In the genomic region with DNA sequence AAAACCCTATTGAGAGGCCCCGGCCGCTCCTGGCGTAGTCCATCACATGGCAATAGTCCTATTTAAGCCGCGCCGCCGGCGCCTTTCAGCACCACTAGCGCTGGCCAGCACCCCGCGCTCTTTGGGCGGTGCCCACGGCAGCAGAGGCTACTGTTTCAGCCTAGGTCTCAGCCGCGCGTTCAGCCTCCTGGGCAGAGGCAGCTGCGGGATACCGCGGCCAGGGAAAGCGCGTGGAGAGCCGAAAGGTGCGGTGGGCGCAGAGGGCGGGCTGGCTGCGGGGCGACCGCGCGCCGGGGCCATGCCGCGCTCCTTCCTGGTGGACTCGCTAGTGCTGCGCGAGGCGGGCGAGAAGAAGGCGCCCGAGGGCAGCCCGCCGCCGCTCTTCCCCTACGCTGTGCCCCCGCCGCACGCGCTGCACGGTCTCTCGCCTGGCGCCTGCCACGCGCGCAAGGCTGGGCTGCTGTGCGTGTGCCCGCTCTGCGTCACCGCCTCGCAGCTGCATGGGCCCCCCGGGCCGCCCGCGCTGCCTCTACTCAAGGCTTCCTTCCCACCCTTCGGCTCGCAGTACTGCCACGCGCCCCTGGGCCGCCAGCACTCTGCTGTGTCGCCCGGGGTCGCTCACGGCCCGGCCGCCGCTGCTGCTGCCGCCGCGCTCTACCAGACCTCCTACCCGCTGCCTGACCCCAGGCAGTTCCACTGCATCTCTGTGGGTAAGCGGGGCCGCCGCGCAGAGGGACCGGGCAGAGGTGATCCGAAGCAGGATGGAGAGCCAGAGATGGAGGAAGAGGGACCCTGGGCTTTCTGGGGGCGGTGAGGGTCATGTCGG, we compare ENCODE assay signal across 1 cellular context.
TF ChIP-seq lines count a peak whose summit lies in the region.

A gene (plus strand): TSS at position 91 of the 826 bp plus-strand sequence. CDS start 208 bp downstream, at position 299.

TF ChIP-seq in HepG2, 621 proteins besides CTCF, POLR2A, EP300 and RAD21 (continued from another document and continues in another):
- TF ChIP-seq MED1 (CRISPR knock-in tag; IDR thresholded peaks at IDR 0.05) (0 out of 2 replicates have a peak, but pooled peaks have one; percentile 14), KDM3A (CRISPR knock-in tag; IDR thresholded peaks at IDR 0.05; ENCODE audit: low read depth) (no peak), FOXA3 (CRISPR knock-in tag; IDR thresholded peaks at IDR 0.05) (no peak), SALL1 (CRISPR knock-in tag; IDR thresholded peaks at IDR 0.05) (peak; percentile 79), ZNF678 (CRISPR knock-in tag; IDR thresholded peaks at IDR 0.05) (no peak), SMARCE1 (IDR thresholded peaks at IDR 0.05; ENCODE audit: borderline replicate concordance) (no peak), LCORL (IDR thresholded peaks at IDR 0.05) (no peak), LCORL (CRISPR knock-in tag; IDR thresholded peaks at IDR 0.05) (no peak), SP5 (CRISPR knock-in tag; IDR thresholded peaks at IDR 0.05; ENCODE audit: borderline replicate concordance, low read depth) (no peak), SMAD1 (CRISPR knock-in tag; IDR thresholded peaks at IDR 0.05; ENCODE audit: borderline replicate concordance, low read depth) (no peak), SOX6 (IDR thresholded peaks at IDR 0.05) (no peak), SOX6 (CRISPR knock-in tag; IDR thresholded peaks at IDR 0.05) (no peak), ZNF563 (CRISPR knock-in tag; IDR thresholded peaks at IDR 0.05) (peak; percentile 34; the same call in 1 of the 2 replicates), ZNF382 (CRISPR knock-in tag; IDR thresholded peaks at IDR 0.05; ENCODE audit: borderline replicate concordance) (no peak), MXD4 (CRISPR knock-in tag; IDR thresholded peaks at IDR 0.05) (no peak), ZFX (CRISPR knock-in tag; IDR thresholded peaks at IDR 0.05; ENCODE audit: low read depth) (no peak), EHMT2 (IDR thresholded peaks at IDR 0.05; ENCODE audit: borderline replicate concordance, low read depth, low read length) (peak; percentile 63; the same call in 1 of the 2 replicates), ZSCAN30 (CRISPR knock-in tag; IDR thresholded peaks at IDR 0.05) (no peak), NFKB2 (CRISPR knock-in tag; IDR thresholded peaks at IDR 0.05; ENCODE audit: borderline replicate concordance) (no peak), BHLHE40 (IDR thresholded peaks at IDR 0.05; ENCODE audit: low read length) (no peak), SOX5 (CRISPR knock-in tag; IDR thresholded peaks at IDR 0.05; ENCODE audit: borderline replicate concordance) (peak; percentile 13; the same call in 1 of the 2 replicates), MIXL1 (CRISPR knock-in tag; IDR thresholded peaks at IDR 0.05) (no peak), NAIF1 (CRISPR knock-in tag; IDR thresholded peaks at IDR 0.05; ENCODE audit: borderline replicate concordance) (no peak), RXRB (CRISPR knock-in tag; IDR thresholded peaks at IDR 0.05; ENCODE audit: borderline replicate concordance) (0 out of 2 replicates have a peak, but pooled peaks have one; percentile 18), MTF1 (CRISPR knock-in tag; IDR thresholded peaks at IDR 0.05) (no peak), ATAD3A (CRISPR knock-in tag; IDR thresholded peaks at IDR 0.05) (no peak), ISL2 (CRISPR knock-in tag; IDR thresholded peaks at IDR 0.05) (no peak), POLR2AphosphoS5 (IDR thresholded peaks at IDR 0.05; ENCODE audit: low read depth, low read length) (no peak), ETV6 (CRISPR knock-in tag; conservative IDR thresholded peaks at IDR 0.05) (0 out of 2 replicates have a peak, but pooled peaks have one; percentile 55), ZNF121 (CRISPR knock-in tag; IDR thresholded peaks at IDR 0.05) (no peak), ZFP41 (CRISPR knock-in tag; IDR thresholded peaks at IDR 0.05; ENCODE audit: borderline replicate concordance) (no peak), ZNF547 (CRISPR knock-in tag; IDR thresholded peaks at IDR 0.05) (no peak), ARNT (IDR thresholded peaks at IDR 0.05) (no peak), ARHGAP35 (CRISPR knock-in tag; IDR thresholded peaks at IDR 0.05; ENCODE audit: borderline replicate concordance) (no peak), RFXANK (CRISPR knock-in tag; IDR thresholded peaks at IDR 0.05) (no peak), REL (CRISPR knock-in tag; conservative IDR thresholded peaks at IDR 0.05) (no peak)
- TF ChIP-seq, protein P1, sequence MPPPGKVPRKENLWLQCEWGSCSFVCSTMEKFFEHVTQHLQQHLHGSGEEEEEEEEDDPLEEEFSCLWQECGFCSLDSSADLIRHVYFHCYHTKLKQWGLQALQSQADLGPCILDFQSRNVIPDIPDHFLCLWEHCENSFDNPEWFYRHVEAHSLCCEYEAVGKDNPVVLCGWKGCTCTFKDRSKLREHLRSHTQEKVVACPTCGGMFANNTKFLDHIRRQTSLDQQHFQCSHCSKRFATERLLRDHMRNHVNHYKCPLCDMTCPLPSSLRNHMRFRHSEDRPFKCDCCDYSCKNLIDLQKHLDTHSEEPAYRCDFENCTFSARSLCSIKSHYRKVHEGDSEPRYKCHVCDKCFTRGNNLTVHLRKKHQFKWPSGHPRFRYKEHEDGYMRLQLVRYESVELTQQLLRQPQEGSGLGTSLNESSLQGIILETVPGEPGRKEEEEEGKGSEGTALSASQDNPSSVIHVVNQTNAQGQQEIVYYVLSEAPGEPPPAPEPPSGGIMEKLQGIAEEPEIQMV (CRISPR knock-in tag; IDR thresholded peaks at IDR 0.05; ENCODE audit: low read depth) = no peak
- TF ChIP-seq, protein P2, sequence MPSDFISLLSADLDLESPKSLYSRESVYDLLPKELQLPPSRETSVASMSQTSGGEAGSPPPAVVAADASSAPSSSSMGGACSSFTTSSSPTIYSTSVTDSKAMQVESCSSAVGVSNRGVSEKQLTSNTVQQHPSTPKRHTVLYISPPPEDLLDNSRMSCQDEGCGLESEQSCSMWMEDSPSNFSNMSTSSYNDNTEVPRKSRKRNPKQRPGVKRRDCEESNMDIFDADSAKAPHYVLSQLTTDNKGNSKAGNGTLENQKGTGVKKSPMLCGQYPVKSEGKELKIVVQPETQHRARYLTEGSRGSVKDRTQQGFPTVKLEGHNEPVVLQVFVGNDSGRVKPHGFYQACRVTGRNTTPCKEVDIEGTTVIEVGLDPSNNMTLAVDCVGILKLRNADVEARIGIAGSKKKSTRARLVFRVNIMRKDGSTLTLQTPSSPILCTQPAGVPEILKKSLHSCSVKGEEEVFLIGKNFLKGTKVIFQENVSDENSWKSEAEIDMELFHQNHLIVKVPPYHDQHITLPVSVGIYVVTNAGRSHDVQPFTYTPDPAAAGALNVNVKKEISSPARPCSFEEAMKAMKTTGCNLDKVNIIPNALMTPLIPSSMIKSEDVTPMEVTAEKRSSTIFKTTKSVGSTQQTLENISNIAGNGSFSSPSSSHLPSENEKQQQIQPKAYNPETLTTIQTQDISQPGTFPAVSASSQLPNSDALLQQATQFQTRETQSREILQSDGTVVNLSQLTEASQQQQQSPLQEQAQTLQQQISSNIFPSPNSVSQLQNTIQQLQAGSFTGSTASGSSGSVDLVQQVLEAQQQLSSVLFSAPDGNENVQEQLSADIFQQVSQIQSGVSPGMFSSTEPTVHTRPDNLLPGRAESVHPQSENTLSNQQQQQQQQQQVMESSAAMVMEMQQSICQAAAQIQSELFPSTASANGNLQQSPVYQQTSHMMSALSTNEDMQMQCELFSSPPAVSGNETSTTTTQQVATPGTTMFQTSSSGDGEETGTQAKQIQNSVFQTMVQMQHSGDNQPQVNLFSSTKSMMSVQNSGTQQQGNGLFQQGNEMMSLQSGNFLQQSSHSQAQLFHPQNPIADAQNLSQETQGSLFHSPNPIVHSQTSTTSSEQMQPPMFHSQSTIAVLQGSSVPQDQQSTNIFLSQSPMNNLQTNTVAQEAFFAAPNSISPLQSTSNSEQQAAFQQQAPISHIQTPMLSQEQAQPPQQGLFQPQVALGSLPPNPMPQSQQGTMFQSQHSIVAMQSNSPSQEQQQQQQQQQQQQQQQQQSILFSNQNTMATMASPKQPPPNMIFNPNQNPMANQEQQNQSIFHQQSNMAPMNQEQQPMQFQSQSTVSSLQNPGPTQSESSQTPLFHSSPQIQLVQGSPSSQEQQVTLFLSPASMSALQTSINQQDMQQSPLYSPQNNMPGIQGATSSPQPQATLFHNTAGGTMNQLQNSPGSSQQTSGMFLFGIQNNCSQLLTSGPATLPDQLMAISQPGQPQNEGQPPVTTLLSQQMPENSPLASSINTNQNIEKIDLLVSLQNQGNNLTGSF (CRISPR knock-in tag; IDR thresholded peaks at IDR 0.05) = no peak
- TF ChIP-seq, protein P3, sequence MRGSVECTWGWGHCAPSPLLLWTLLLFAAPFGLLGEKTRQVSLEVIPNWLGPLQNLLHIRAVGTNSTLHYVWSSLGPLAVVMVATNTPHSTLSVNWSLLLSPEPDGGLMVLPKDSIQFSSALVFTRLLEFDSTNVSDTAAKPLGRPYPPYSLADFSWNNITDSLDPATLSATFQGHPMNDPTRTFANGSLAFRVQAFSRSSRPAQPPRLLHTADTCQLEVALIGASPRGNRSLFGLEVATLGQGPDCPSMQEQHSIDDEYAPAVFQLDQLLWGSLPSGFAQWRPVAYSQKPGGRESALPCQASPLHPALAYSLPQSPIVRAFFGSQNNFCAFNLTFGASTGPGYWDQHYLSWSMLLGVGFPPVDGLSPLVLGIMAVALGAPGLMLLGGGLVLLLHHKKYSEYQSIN (CRISPR knock-in tag; IDR thresholded peaks at IDR 0.05; ENCODE audit: borderline replicate concordance) = no peak
- TF ChIP-seq, protein P4, sequence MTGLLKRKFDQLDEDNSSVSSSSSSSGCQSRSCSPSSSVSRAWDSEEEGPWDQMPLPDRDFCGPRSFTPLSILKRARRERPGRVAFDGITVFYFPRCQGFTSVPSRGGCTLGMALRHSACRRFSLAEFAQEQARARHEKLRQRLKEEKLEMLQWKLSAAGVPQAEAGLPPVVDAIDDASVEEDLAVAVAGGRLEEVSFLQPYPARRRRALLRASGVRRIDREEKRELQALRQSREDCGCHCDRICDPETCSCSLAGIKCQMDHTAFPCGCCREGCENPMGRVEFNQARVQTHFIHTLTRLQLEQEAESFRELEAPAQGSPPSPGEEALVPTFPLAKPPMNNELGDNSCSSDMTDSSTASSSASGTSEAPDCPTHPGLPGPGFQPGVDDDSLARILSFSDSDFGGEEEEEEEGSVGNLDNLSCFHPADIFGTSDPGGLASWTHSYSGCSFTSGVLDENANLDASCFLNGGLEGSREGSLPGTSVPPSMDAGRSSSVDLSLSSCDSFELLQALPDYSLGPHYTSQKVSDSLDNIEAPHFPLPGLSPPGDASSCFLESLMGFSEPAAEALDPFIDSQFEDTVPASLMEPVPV (CRISPR knock-in tag; IDR thresholded peaks at IDR 0.05) = no peak
- TF ChIP-seq, protein P5, sequence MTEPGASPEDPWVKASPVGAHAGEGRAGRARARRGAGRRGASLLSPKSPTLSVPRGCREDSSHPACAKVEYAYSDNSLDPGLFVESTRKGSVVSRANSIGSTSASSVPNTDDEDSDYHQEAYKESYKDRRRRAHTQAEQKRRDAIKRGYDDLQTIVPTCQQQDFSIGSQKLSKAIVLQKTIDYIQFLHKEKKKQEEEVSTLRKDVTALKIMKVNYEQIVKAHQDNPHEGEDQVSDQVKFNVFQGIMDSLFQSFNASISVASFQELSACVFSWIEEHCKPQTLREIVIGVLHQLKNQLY (CRISPR knock-in tag; IDR thresholded peaks at IDR 0.05) = no peak
- TF ChIP-seq, protein P6, sequence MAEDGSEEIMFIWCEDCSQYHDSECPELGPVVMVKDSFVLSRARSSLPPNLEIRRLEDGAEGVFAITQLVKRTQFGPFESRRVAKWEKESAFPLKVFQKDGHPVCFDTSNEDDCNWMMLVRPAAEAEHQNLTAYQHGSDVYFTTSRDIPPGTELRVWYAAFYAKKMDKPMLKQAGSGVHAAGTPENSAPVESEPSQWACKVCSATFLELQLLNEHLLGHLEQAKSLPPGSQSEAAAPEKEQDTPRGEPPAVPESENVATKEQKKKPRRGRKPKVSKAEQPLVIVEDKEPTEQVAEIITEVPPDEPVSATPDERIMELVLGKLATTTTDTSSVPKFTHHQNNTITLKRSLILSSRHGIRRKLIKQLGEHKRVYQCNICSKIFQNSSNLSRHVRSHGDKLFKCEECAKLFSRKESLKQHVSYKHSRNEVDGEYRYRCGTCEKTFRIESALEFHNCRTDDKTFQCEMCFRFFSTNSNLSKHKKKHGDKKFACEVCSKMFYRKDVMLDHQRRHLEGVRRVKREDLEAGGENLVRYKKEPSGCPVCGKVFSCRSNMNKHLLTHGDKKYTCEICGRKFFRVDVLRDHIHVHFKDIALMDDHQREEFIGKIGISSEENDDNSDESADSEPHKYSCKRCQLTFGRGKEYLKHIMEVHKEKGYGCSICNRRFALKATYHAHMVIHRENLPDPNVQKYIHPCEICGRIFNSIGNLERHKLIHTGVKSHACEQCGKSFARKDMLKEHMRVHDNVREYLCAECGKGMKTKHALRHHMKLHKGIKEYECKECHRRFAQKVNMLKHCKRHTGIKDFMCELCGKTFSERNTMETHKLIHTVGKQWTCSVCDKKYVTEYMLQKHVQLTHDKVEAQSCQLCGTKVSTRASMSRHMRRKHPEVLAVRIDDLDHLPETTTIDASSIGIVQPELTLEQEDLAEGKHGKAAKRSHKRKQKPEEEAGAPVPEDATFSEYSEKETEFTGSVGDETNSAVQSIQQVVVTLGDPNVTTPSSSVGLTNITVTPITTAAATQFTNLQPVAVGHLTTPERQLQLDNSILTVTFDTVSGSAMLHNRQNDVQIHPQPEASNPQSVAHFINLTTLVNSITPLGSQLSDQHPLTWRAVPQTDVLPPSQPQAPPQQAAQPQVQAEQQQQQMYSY (CRISPR knock-in tag; IDR thresholded peaks at IDR 0.05) = no peak
- TF ChIP-seq, protein P7, sequence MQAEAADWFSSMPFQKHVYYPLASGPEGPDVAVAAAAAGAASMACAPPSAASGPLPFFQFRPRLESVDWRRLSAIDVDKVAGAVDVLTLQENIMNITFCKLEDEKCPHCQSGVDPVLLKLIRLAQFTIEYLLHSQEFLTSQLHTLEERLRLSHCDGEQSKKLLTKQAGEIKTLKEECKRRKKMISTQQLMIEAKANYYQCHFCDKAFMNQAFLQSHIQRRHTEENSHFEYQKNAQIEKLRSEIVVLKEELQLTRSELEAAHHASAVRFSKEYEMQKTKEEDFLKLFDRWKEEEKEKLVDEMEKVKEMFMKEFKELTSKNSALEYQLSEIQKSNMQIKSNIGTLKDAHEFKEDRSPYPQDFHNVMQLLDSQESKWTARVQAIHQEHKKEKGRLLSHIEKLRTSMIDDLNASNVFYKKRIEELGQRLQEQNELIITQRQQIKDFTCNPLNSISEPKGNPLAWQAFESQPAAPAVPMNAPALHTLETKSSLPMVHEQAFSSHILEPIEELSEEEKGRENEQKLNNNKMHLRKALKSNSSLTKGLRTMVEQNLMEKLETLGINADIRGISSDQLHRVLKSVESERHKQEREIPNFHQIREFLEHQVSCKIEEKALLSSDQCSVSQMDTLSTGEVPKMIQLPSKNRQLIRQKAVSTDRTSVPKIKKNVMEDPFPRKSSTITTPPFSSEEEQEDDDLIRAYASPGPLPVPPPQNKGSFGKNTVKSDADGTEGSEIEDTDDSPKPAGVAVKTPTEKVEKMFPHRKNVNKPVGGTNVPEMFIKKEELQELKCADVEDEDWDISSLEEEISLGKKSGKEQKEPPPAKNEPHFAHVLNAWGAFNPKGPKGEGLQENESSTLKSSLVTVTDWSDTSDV (CRISPR knock-in tag; IDR thresholded peaks at IDR 0.05) = no peak
- TF ChIP-seq, protein P8, sequence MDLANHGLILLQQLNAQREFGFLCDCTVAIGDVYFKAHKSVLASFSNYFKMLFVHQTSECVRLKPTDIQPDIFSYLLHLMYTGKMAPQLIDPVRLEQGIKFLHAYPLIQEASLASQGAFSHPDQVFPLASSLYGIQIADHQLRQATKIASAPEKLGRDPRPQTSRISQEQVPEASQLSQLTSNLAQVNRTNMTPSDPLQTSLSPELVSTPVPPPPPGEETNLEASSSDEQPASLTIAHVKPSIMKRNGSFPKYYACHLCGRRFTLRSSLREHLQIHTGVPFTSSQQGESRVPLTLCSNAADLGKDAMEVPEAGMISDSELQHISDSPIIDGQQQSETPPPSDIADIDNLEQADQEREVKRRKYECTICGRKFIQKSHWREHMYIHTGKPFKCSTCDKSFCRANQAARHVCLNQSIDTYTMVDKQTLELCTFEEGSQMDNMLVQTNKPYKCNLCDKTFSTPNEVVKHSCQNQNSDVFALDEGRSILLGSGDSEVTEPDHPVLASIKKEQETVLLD (CRISPR knock-in tag; IDR thresholded peaks at IDR 0.05; ENCODE audit: low read depth) = no peak
